12 cellular contexts compared by ENCODE assay signal in genomic region chr3:125148836-125149235, GRCh38.
DNase-seq lines count a peak whose midpoint lies in the region; ATAC-seq and TF ChIP-seq lines count a peak whose summit lies in the region.
"Had no signal": no experiment of that assay in that cellular context is flagged by ENCODE, and none has a peak within 500 bp of the region (broad histone marks: within the 10 kb centered on the region; RNA-seq: fewer than 3 reads in every experiment).

No MANE protein-coding gene starts in this region.

- peak; percentile 79 for ATAC-seq in esophagus mucosa
- peak; percentile 10 for ATAC-seq in naive thymus-derived CD4-positive, alpha-beta T cell
- ATAC-seq: activated naive CD4-positive, alpha-beta T cell treated with anti-CD3 and anti-CD28 coated beads, Interleukin-2, amount 50 U/mL, for 72 hours had no signal

- peaks cover 0 to 44% (median 0%) of the 10 kb centered on the region in 5 donors for H3K27me3 Mint-ChIP-seq in naive thymus-derived CD4-positive, alpha-beta T cell

- POLR2A ChIA-PET in naive thymus-derived CD4-positive, alpha-beta T cell (lab: Charles Lee): no interaction called here

- DNase-seq in AG08395 (ENCODE audit: low spot score): peak; percentile 84
- peak; percentile 62 for DNase-seq in LHCN-M2 (ENCODE audit: low read depth)
- DNase-seq in naive thymus-derived CD4-positive, alpha-beta T cell: no peak
- DNase-seq in brain microvascular endothelial cell: no peak
- no peak for DNase-seq in DMS153 (lab: John Stamatoyannopoulos, UW)
- no peak for DNase-seq in NCI-H1436 (lab: John Stamatoyannopoulos, UW)
- DNase-seq in NCI-H510A treated with DMSO at 0.1 percent for 48 hours (lab: John Stamatoyannopoulos, UW): no peak
- DNase-seq: activated CD4-positive, alpha-beta T cell treated with anti-CD3 and anti-CD28 coated beads for 1 hour; NCI-H1092 had no signal

- H3K9me3 ChIP-seq in naive thymus-derived CD4-positive, alpha-beta T cell (ENCODE audit: control insufficient read depth in 2 of 3, low read length in 3 of 3): no peaks in the 10 kb centered on the region
- H3K9me3 ChIP-seq: suprapubic skin had no signal

- no peak overlapping the region for H3K4me3 Mint-ChIP-seq in naive thymus-derived CD4-positive, alpha-beta T cell

- H3K36me3 ChIP-seq in naive thymus-derived CD4-positive, alpha-beta T cell (ENCODE audit: control insufficient read depth in 2 of 3, insufficient read depth in 3 of 3, low read length in 3 of 3): no peaks in the 10 kb centered on the region
- no peaks in the 10 kb centered on the region for H3K36me3 ChIP-seq in brain microvascular endothelial cell (replicated peaks)
- H3K36me3 ChIP-seq: suprapubic skin had no signal

- peaks cover 0 to 2% (median 0%) of the 10 kb centered on the region in 11 donors for H3K9me3 Mint-ChIP-seq in naive thymus-derived CD4-positive, alpha-beta T cell
- H3K9me3 Mint-ChIP-seq: activated naive CD4-positive, alpha-beta T cell treated with anti-CD3 and anti-CD28 coated beads, Interleukin-2, amount 50 U/mL, for 72 hours had no signal

- no peak for TF ChIP-seq CTCF in brain microvascular endothelial cell (IDR thresholded peaks at IDR 0.05; ENCODE audit: low read depth, low read length, missing control alignments)

- H3K27ac ChIP-seq in naive thymus-derived CD4-positive, alpha-beta T cell (ENCODE audit: low read depth, low read length): no peak overlapping the region
- no peak overlapping the region for H3K27ac ChIP-seq in brain microvascular endothelial cell
- H3K27ac ChIP-seq: suprapubic skin had no signal

- intact Hi-C loops in naive thymus-derived CD4-positive, alpha-beta T cell (cut with micrococcal nuclease): loop anchor here (10.0 kb wide), 2 partner anchors 366 to 384 kb away; no protein-coding TSS in a partner anchor

- in situ Hi-C loops in brain microvascular endothelial cell (cut with HindIII; ENCODE audit: low pct_ligation_motif_present, low sequenced_read_pairs): no loop called here

- H3K4me1 ChIP-seq in naive thymus-derived CD4-positive, alpha-beta T cell (ENCODE audit: control insufficient read depth in 2 of 2, insufficient read depth in 2 of 2, low read length in 2 of 2): no peaks in the 10 kb centered on the region

- H3K36me3 Mint-ChIP-seq in naive thymus-derived CD4-positive, alpha-beta T cell: peaks cover 0 to 1% (median 0%) of the 10 kb centered on the region in 5 donors
- H3K36me3 Mint-ChIP-seq: activated naive CD4-positive, alpha-beta T cell treated with anti-CD3 and anti-CD28 coated beads, Interleukin-2, amount 50 U/mL, for 72 hours had no signal

- CTCF ChIA-PET in naive thymus-derived CD4-positive, alpha-beta T cell (lab: Charles Lee): no interaction called here

- no peak overlapping the region for H3K4me3 ChIP-seq in naive thymus-derived CD4-positive, alpha-beta T cell (ENCODE audit: low read length)
- no peak overlapping the region for H3K4me3 ChIP-seq in brain microvascular endothelial cell (ENCODE audit: low read depth, low read length)
- H3K4me3 ChIP-seq: suprapubic skin had no signal

- peak overlapping the region in 1 of 9 donors; percentile 41 for H3K27ac Mint-ChIP-seq in naive thymus-derived CD4-positive, alpha-beta T cell
- H3K27ac Mint-ChIP-seq: activated naive CD4-positive, alpha-beta T cell treated with anti-CD3 and anti-CD28 coated beads, Interleukin-2, amount 50 U/mL, for 72 hours had no signal

- H3K27me3 ChIP-seq in naive thymus-derived CD4-positive, alpha-beta T cell (ENCODE audit: control insufficient read depth in 2 of 2, insufficient read depth in 2 of 2, low read length in 2 of 2): no peaks in the 10 kb centered on the region
- no peaks in the 10 kb centered on the region for H3K27me3 ChIP-seq in brain microvascular endothelial cell (replicated peaks)
- H3K27me3 ChIP-seq: suprapubic skin had no signal

- H3K4me1 Mint-ChIP-seq in naive thymus-derived CD4-positive, alpha-beta T cell: peaks cover 0 to 28% (median 14%) of the 10 kb centered on the region in 7 donors

Comparison
In these comparisons a context has a peak if more than half of its experiments do, and no peak if none do; other contexts are left out.
1. DNase-seq: peak in AG08395 (single experiment) and LHCN-M2 (single experiment); none in naive thymus-derived CD4-positive, alpha-beta T cell (0 of 9), brain microvascular endothelial cell (single experiment), DMS153 (single experiment), NCI-H1436 (single experiment) and NCI-H510A treated with DMSO at 0.1 percent for 48 hours (single experiment).